Comparison of ENCODE assay signal across 29 cellular contexts in the genomic region with DNA sequence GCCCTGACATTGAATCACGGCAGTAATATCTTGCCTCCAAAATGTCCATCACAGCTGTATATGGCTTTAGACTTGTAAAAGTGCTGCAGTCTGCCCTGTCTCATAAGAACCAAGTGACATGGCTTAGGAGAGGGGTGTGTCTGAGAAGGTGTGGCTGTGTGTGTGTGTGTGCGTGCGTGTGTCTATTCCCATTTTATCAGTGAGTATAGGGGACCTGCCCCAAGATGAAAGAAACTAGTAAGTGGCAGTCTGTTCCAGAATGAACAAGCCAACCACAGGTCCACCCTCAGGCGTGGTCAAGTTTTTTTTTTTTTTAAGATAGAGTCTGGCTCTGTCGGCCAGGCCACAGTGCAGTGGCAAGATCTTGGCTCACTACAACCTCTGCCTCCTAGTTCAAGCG. TPM values are rescaled to one million over a fixed set of nuclear protein-coding genes. Genes with fewer than 3 reads are reported as not detected.
DNase-seq lines count a peak whose midpoint lies in the region; ATAC-seq and TF ChIP-seq lines count a peak whose summit lies in the region.
"Had no signal": no experiment of that assay in that cellular context is flagged by ENCODE, and none has a peak within 500 bp of the region (broad histone marks: within the 10 kb centered on the region; RNA-seq: fewer than 3 reads in every experiment).

No MANE protein-coding gene starts in this region.

- H3K27me3 Mint-ChIP-seq in activated T-helper 1 cell treated with anti-CD3 and anti-CD28 coated beads, Interleukin-12 subunit alpha, Interleukin-12 subunit beta, Interleukin-2, Interleukin-4 antibody, amounts not matched to agents 30 ng/mL and 10 ng/mL and 1 ng/mL, durations not matched to agents 14 hours and 24 hours and 36 hours (ENCODE audit: insufficient read depth) = no peaks in the 10 kb centered on the region
- H3K27me3 Mint-ChIP-seq in type B pancreatic cell = peaks cover 2% of the 10 kb centered on the region

- no peak for DNase-seq in activated naive CD4-positive, alpha-beta T cell treated with anti-CD3 and anti-CD28 coated beads, Interleukin-2, amount 50 U/mL, for 72 hours (ENCODE audit: low spot score in 2 of 2)
- DNase-seq in activated naive CD4-positive, alpha-beta T cell treated with anti-CD3 and anti-CD28 coated beads, Interleukin-2, amount 50 U/mL, for 16 hours = no peak
- no peak for DNase-seq in activated T-helper 1 cell treated with anti-CD3 and anti-CD28 coated beads, Interleukin-12 subunit alpha, Interleukin-12 subunit beta, Interleukin-2, Interleukin-4 antibody, amounts not matched to agents 30 ng/mL and 10 ng/mL and 1 ng/mL, durations not matched to agents 14 hours and 24 hours and 36 hours (ENCODE audit: low spot score)
- DNase-seq in left colon (peak in 1 of 2 donors; percentile 70), type B pancreatic cell (ENCODE audit: extremely low spot score, unreplicated experiment) (no peak), foreskin fibroblast (no peak), dedifferentiated amniotic fluid mesenchymal stem cell (ENCODE audit: extremely low spot score) (no peak)
- no peak for DNase-seq in activated CD4-positive, alpha-beta T cell treated with anti-CD3 and anti-CD28 coated beads for 4 hours
- DNase-seq: activated B cell treated with CpG ODN at 0.5 μM for 24 hours; activated CD4-positive, alpha-beta memory T cell treated with anti-CD3 and anti-CD28 coated beads, Interleukin-2, amount 10 ng/mL, durations not matched to agents 7 days and 5 days; activated naive CD4-positive, alpha-beta T cell treated with Interleukin-2 at 50 U/mL for 16 hours; activated T-cell treated with anti-CD3 and anti-CD28 coated beads, Interleukin-2, amount 50 U/mL, for 1 hour; amniotic stem cell; CD8-positive, alpha-beta memory T cell; effector memory CD8-positive, alpha-beta T cell; GOT3; islet precursor cell; Karpas-422; NCI-H1694 treated with DMSO at 0.1 percent for 48 hours; NCI-H2171 treated with DMSO at 0.1 percent for 48 hours; NCI-H526; uterus had no signal

- peaks cover 21% of the 10 kb centered on the region for H3K4me1 Mint-ChIP-seq in activated T-helper 1 cell treated with anti-CD3 and anti-CD28 coated beads, Interleukin-12 subunit alpha, Interleukin-12 subunit beta, Interleukin-2, Interleukin-4 antibody, amounts not matched to agents 30 ng/mL and 10 ng/mL and 1 ng/mL, durations not matched to agents 14 hours and 24 hours and 36 hours (ENCODE audit: low read depth)
- peaks cover 4% of the 10 kb centered on the region for H3K4me1 Mint-ChIP-seq in type B pancreatic cell (ENCODE audit: unreplicated experiment)

- peak; percentile 31 to 61 for ATAC-seq in activated naive CD4-positive, alpha-beta T cell treated with anti-CD3 and anti-CD28 coated beads, Interleukin-2, amount 50 U/mL, for 72 hours
- peak; percentile 95 for ATAC-seq in left colon

- no peak overlapping the region for H3K4me3 ChIP-seq in foreskin fibroblast (ENCODE audit: low read depth in 1 of 2, low read length in 2 of 2)
- H3K4me3 ChIP-seq: breast epithelium, lung, SK-N-MC, uterus had no signal

- no peaks in the 10 kb centered on the region for H3K36me3 Mint-ChIP-seq in activated naive CD4-positive, alpha-beta T cell treated with anti-CD3 and anti-CD28 coated beads, Interleukin-2, amount 50 U/mL, for 72 hours
- H3K36me3 Mint-ChIP-seq in activated T-helper 1 cell treated with anti-CD3 and anti-CD28 coated beads, Interleukin-12 subunit alpha, Interleukin-12 subunit beta, Interleukin-2, Interleukin-4 antibody, amounts not matched to agents 30 ng/mL and 10 ng/mL and 1 ng/mL, durations not matched to agents 14 hours and 24 hours and 36 hours (ENCODE audit: low read depth) = no peaks in the 10 kb centered on the region
- H3K36me3 Mint-ChIP-seq in type B pancreatic cell = no peaks in the 10 kb centered on the region
- H3K36me3 Mint-ChIP-seq: CD8-positive, alpha-beta memory T cell had no signal

- no peaks in the 10 kb centered on the region for H3K9me3 Mint-ChIP-seq in activated naive CD4-positive, alpha-beta T cell treated with anti-CD3 and anti-CD28 coated beads, Interleukin-2, amount 50 U/mL, for 72 hours
- no peaks in the 10 kb centered on the region for H3K9me3 Mint-ChIP-seq in activated T-helper 1 cell treated with anti-CD3 and anti-CD28 coated beads, Interleukin-12 subunit alpha, Interleukin-12 subunit beta, Interleukin-2, Interleukin-4 antibody, amounts not matched to agents 30 ng/mL and 10 ng/mL and 1 ng/mL, durations not matched to agents 14 hours and 24 hours and 36 hours
- no peaks in the 10 kb centered on the region for H3K9me3 Mint-ChIP-seq in type B pancreatic cell
- H3K9me3 Mint-ChIP-seq: activated B cell treated with CpG ODN at 0.5 μM for 24 hours; activated CD4-positive, alpha-beta memory T cell treated with anti-CD3 and anti-CD28 coated beads, Interleukin-2, amount 10 ng/mL, durations not matched to agents 7 days and 5 days; CD8-positive, alpha-beta memory T cell; effector memory CD8-positive, alpha-beta T cell; T-helper 2 cell treated with Interferon-gamma antibody and Interleukin-4, amounts not matched to agents 5 μg/mL and 100 μg/mL, for 36 hours had no signal

- intact Hi-C loops in activated T-helper 1 cell treated with anti-CD3 and anti-CD28 coated beads, Interleukin-12 subunit alpha, Interleukin-12 subunit beta, Interleukin-2, Interleukin-4 antibody, amounts not matched to agents 30 ng/mL and 10 ng/mL and 1 ng/mL, durations not matched to agents 14 hours and 24 hours and 36 hours (cut with micrococcal nuclease) = loop anchor here (1.0 to 2.0 kb wide), 3 partner anchors 8 to 21 kb away; a partner anchor contains a TSS
- intact Hi-C loops in left colon (cut with DNase I, micrococcal nuclease) = no loop called here

- TF ChIP-seq CTCF in type B pancreatic cell (conservative IDR thresholded peaks at IDR 0.05) (no peak), foreskin fibroblast (IDR thresholded peaks at IDR 0.05; ENCODE audit: low read depth, low read length) (no peak)

- H3K27ac Mint-ChIP-seq in activated naive CD4-positive, alpha-beta T cell treated with anti-CD3 and anti-CD28 coated beads, Interleukin-2, amount 50 U/mL, for 72 hours = no peak overlapping the region
- H3K27ac Mint-ChIP-seq in activated T-helper 1 cell treated with anti-CD3 and anti-CD28 coated beads, Interleukin-12 subunit alpha, Interleukin-12 subunit beta, Interleukin-2, Interleukin-4 antibody, amounts not matched to agents 30 ng/mL and 10 ng/mL and 1 ng/mL, durations not matched to agents 14 hours and 24 hours and 36 hours = peak overlapping the region; percentile 40
- H3K27ac Mint-ChIP-seq in type B pancreatic cell = peak overlapping the region; percentile 96
- H3K27ac Mint-ChIP-seq: activated B cell treated with CpG ODN at 0.5 μM for 24 hours; activated CD4-positive, alpha-beta memory T cell treated with anti-CD3 and anti-CD28 coated beads, Interleukin-2, amount 10 ng/mL, durations not matched to agents 7 days and 5 days; B cell; CD8-positive, alpha-beta memory T cell; effector memory CD8-positive, alpha-beta T cell; T-helper 2 cell treated with Interferon-gamma antibody and Interleukin-4, amounts not matched to agents 5 μg/mL and 100 μg/mL, for 36 hours had no signal

- H3K4me3 Mint-ChIP-seq in activated T-helper 1 cell treated with anti-CD3 and anti-CD28 coated beads, Interleukin-12 subunit alpha, Interleukin-12 subunit beta, Interleukin-2, Interleukin-4 antibody, amounts not matched to agents 30 ng/mL and 10 ng/mL and 1 ng/mL, durations not matched to agents 14 hours and 24 hours and 36 hours = no peak overlapping the region
- H3K4me3 Mint-ChIP-seq in type B pancreatic cell = no peak overlapping the region
- H3K4me3 Mint-ChIP-seq: activated B cell treated with CpG ODN at 0.5 μM for 24 hours; activated CD4-positive, alpha-beta memory T cell treated with anti-CD3 and anti-CD28 coated beads, Interleukin-2, amount 10 ng/mL, durations not matched to agents 7 days and 5 days; B cell; effector memory CD8-positive, alpha-beta T cell; T-helper 2 cell treated with Interferon-gamma antibody and Interleukin-4, amounts not matched to agents 5 μg/mL and 100 μg/mL, for 36 hours had no signal

RNA-seq across cellular contexts. Expression of a gene that starts 5.6 kb away (rescaled TPM):
- under 1 TPM in 1 of 2 donors, not detected in 1; 0.72 TPM for total RNA-seq in activated naive CD4-positive, alpha-beta T cell treated with anti-CD3 and anti-CD28 coated beads, Interleukin-2, amount 50 U/mL, for 72 hours
- 1.3 and 1.6 TPM in 2 replicates for total RNA-seq in activated T-helper 1 cell treated with anti-CD3 and anti-CD28 coated beads, Interleukin-12 subunit alpha, Interleukin-12 subunit beta, Interleukin-2, Interleukin-4 antibody, amounts not matched to agents 30 ng/mL and 10 ng/mL and 1 ng/mL, durations not matched to agents 14 hours and 24 hours and 36 hours
- total RNA-seq in left colon = 1 to 10 TPM; 3.7 to 8.9 TPM
- 19.3 and 43.3 TPM in 2 replicates for total RNA-seq in type B pancreatic cell (ENCODE audit: low replicate concordance)
- total RNA-seq: activated CD4-positive, alpha-beta memory T cell treated with anti-CD3 and anti-CD28 coated beads, Interleukin-2, amount 10 ng/mL, durations not matched to agents 7 days and 5 days; fibroblast of lung had no signal

RNA-seq across cellular contexts. Expression of a gene that starts 14.6 kb away (rescaled TPM):
- 1 to 10 TPM; 7.2 to 8.4 TPM for total RNA-seq in activated naive CD4-positive, alpha-beta T cell treated with anti-CD3 and anti-CD28 coated beads, Interleukin-2, amount 50 U/mL, for 72 hours
- total RNA-seq in activated T-helper 1 cell treated with anti-CD3 and anti-CD28 coated beads, Interleukin-12 subunit alpha, Interleukin-12 subunit beta, Interleukin-2, Interleukin-4 antibody, amounts not matched to agents 30 ng/mL and 10 ng/mL and 1 ng/mL, durations not matched to agents 14 hours and 24 hours and 36 hours = 15.0 and 16.7 TPM in 2 replicates
- total RNA-seq in left colon = 10 to 100 TPM; 20.8 to 20.9 TPM
- 25.6 and 37.2 TPM in 2 replicates for total RNA-seq in type B pancreatic cell (ENCODE audit: low replicate concordance)

RNA-seq across cellular contexts. Expression of a gene that starts 35.8 kb away (rescaled TPM):
- total RNA-seq in activated naive CD4-positive, alpha-beta T cell treated with anti-CD3 and anti-CD28 coated beads, Interleukin-2, amount 50 U/mL, for 72 hours = 1 to 10 TPM; 6.9 to 10.0 TPM
- total RNA-seq in activated T-helper 1 cell treated with anti-CD3 and anti-CD28 coated beads, Interleukin-12 subunit alpha, Interleukin-12 subunit beta, Interleukin-2, Interleukin-4 antibody, amounts not matched to agents 30 ng/mL and 10 ng/mL and 1 ng/mL, durations not matched to agents 14 hours and 24 hours and 36 hours = 11.0 and 12.4 TPM in 2 replicates
- 100 to 1,000 TPM; 392 to 417 TPM for total RNA-seq in left colon
- 156 and 401 TPM in 2 replicates for total RNA-seq in type B pancreatic cell (ENCODE audit: low replicate concordance)

RNA-seq across cellular contexts. Expression of a gene that starts 49.5 kb away (rescaled TPM):
- under 1 TPM in 1 of 2 donors, not detected in 1; 0.16 TPM for total RNA-seq in activated naive CD4-positive, alpha-beta T cell treated with anti-CD3 and anti-CD28 coated beads, Interleukin-2, amount 50 U/mL, for 72 hours
- total RNA-seq in activated T-helper 1 cell treated with anti-CD3 and anti-CD28 coated beads, Interleukin-12 subunit alpha, Interleukin-12 subunit beta, Interleukin-2, Interleukin-4 antibody, amounts not matched to agents 30 ng/mL and 10 ng/mL and 1 ng/mL, durations not matched to agents 14 hours and 24 hours and 36 hours = 0.29 and 0.36 TPM in 2 replicates
- total RNA-seq in left colon = 10 to 100 TPM; 14.0 to 15.9 TPM
- 2.9 and 5.9 TPM in 2 replicates for total RNA-seq in type B pancreatic cell (ENCODE audit: low replicate concordance)
- total RNA-seq: activated B cell treated with CpG ODN at 0.5 μM for 24 hours; activated CD4-positive, alpha-beta memory T cell treated with anti-CD3 and anti-CD28 coated beads, Interleukin-2, amount 10 ng/mL, durations not matched to agents 7 days and 5 days; CD8-positive, alpha-beta memory T cell had no signal

RNA-seq across cellular contexts. Expression of a gene that starts 51.1 kb away (rescaled TPM):
- total RNA-seq in activated naive CD4-positive, alpha-beta T cell treated with anti-CD3 and anti-CD28 coated beads, Interleukin-2, amount 50 U/mL, for 72 hours = not detected
- not detected in 2 replicates for total RNA-seq in activated T-helper 1 cell treated with anti-CD3 and anti-CD28 coated beads, Interleukin-12 subunit alpha, Interleukin-12 subunit beta, Interleukin-2, Interleukin-4 antibody, amounts not matched to agents 30 ng/mL and 10 ng/mL and 1 ng/mL, durations not matched to agents 14 hours and 24 hours and 36 hours
- 100 to 1,000 TPM; 153 to 171 TPM for total RNA-seq in left colon
- 0.70 and 1.0 TPM in 2 replicates for total RNA-seq in type B pancreatic cell (ENCODE audit: low replicate concordance)
- total RNA-seq: A673; activated CD4-positive, alpha-beta memory T cell treated with anti-CD3 and anti-CD28 coated beads, Interleukin-2, amount 10 ng/mL, durations not matched to agents 7 days and 5 days; B cell; CD8-positive, alpha-beta memory T cell; fibroblast of lung; lung; uterus had no signal

Comparison
In these comparisons a context has a peak if more than half of its experiments do, and no peak if none do; other contexts are left out.
1. H3K27ac Mint-ChIP-seq: peak in activated T-helper 1 cell treated with anti-CD3 and anti-CD28 coated beads, Interleukin-12 subunit alpha, Interleukin-12 subunit beta, Interleukin-2, Interleukin-4 antibody, amounts not matched to agents 30 ng/mL and 10 ng/mL and 1 ng/mL, durations not matched to agents 14 hours and 24 hours and 36 hours (single experiment) and type B pancreatic cell (single experiment); none in activated naive CD4-positive, alpha-beta T cell treated with anti-CD3 and anti-CD28 coated beads, Interleukin-2, amount 50 U/mL, for 72 hours (0 of 2).
2. RNA of a gene that starts 35.8 kb away (total RNA-seq): 392 to 417 TPM in left colon and 156 to 401 TPM in type B pancreatic cell; 11.0 to 12.4 TPM in activated T-helper 1 cell treated with anti-CD3 and anti-CD28 coated beads, Interleukin-12 subunit alpha, Interleukin-12 subunit beta, Interleukin-2, Interleukin-4 antibody, amounts not matched to agents 30 ng/mL and 10 ng/mL and 1 ng/mL, durations not matched to agents 14 hours and 24 hours and 36 hours and 6.9 to 10.0 TPM in activated naive CD4-positive, alpha-beta T cell treated with anti-CD3 and anti-CD28 coated beads, Interleukin-2, amount 50 U/mL, for 72 hours; every median in the first group is over 10 times any median in the second.